In the genomic region with DNA sequence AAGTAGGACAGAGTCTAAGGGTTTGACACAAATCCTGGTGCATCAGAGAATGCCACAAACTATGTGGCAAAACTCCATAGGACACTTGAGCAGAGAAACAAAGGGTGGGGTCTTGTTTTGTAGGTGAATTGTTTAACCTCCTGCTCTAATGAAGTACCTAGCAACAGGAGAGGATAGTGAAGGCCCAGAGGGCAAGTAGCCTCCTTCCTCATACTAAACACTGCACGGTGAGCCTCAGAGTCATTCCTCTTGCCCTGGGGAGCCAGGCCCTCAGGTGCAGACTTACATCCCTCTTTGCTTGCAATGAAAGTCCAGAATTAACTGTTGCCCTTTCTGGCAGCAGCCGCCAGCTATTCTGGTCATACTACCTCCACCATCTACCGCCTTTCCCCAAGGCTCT, we compare ENCODE assay signal across 28 cellular contexts.
"Had no signal": no experiment of that assay in that cellular context is flagged by ENCODE, and none has a peak within 500 bp of the region (broad histone marks: within the 10 kb centered on the region; RNA-seq: fewer than 3 reads in every experiment).

No MANE protein-coding gene starts in this region.

- H3K4me3 Mint-ChIP-seq: activated CD8-positive, alpha-beta T cell treated with anti-CD3 and anti-CD28 coated beads for 36 hours; activated naive CD4-positive, alpha-beta T cell treated with anti-CD3 and anti-CD28 coated beads, Interleukin-2, amount 50 U/mL, for 24 hours; activated naive CD8-positive, alpha-beta T cell treated with anti-CD3 and anti-CD28 coated beads, Interleukin-2, amount 50 U/mL, for 24 hours; activated T-cell treated with anti-CD3 and anti-CD28 coated beads, Interleukin-2, amount 50 U/mL, for 4 hours; central memory CD8-positive, alpha-beta T cell; naive B cell; nephron progenitor cell; WTC11 had no signal

- H3K27ac ChIP-seq: esophagus muscularis mucosa, neutrophil, pancreas, prostate gland, tibial nerve had no signal

- H3K4me3 ChIP-seq: esophagus muscularis mucosa, pancreas, prostate gland, smooth muscle cell, tibial nerve had no signal

- ATAC-seq: activated CD8-positive, alpha-beta T cell treated with anti-CD3 and anti-CD28 coated beads for 36 hours; activated naive CD8-positive, alpha-beta T cell treated with anti-CD3 and anti-CD28 coated beads, Interleukin-2, amount 50 U/mL, for 24 hours; activated T-cell treated with anti-CD3 and anti-CD28 coated beads, Interleukin-2, amount 50 U/mL, for 4 hours; left cardiac atrium; left ventricle myocardium superior; pancreas; sciatic nerve; WTC11 had no signal

- H3K4me1 ChIP-seq: esophagus muscularis mucosa, pancreas, prostate gland had no signal

- H3K27me3 ChIP-seq: esophagus muscularis mucosa, neutrophil, tibial nerve had no signal

- H3K4me1 Mint-ChIP-seq: activated naive CD4-positive, alpha-beta T cell treated with anti-CD3 and anti-CD28 coated beads, Interleukin-2, amount 50 U/mL, for 24 hours; activated naive CD8-positive, alpha-beta T cell treated with anti-CD3 and anti-CD28 coated beads, Interleukin-2, amount 50 U/mL, for 24 hours; central memory CD8-positive, alpha-beta T cell; naive B cell; nephron progenitor cell had no signal

- H3K36me3 ChIP-seq: esophagus muscularis mucosa, neutrophil, pancreas, prostate gland, tibial nerve had no signal

- H3K4me2 ChIP-seq: smooth muscle cell had no signal

- DNase-seq: activated CD4-positive, alpha-beta T cell treated with anti-CD3 and anti-CD28 coated beads for 1 hour; activated CD4-positive, alpha-beta T cell treated with anti-CD3 and anti-CD28 coated beads, Interleukin-2, amount 50 U/mL, for 1 hour; activated CD8-positive, alpha-beta T cell treated with anti-CD3 and anti-CD28 coated beads for 36 hours; activated naive CD8-positive, alpha-beta T cell treated with anti-CD3 and anti-CD28 coated beads, Interleukin-2, amount 50 U/mL, for 24 hours; activated T-cell treated with anti-CD3 and anti-CD28 coated beads, Interleukin-2, amount 50 U/mL, for 4 hours; amygdala; dermis blood vessel endothelial cell; effector CD4-positive, alpha-beta T cell; left cardiac atrium; left ventricle myocardium superior; naive B cell; nephron progenitor cell; pancreas; retina; stimulated activated CD4-positive, alpha-beta T cell treated with anti-CD3 and anti-CD28 coated beads, Interleukin-1b, Interleukin-23, amount 100 ng/mL, for 48 hours; stimulated activated CD4-positive, alpha-beta T cell treated with anti-CD3 and anti-CD28 coated beads, Interleukin-4, amount 100 ng/mL, for 4 hours; stimulated activated naive CD4-positive, alpha-beta T cell; T-helper 2 cell had no signal

- H3K36me3 Mint-ChIP-seq: activated naive CD4-positive, alpha-beta T cell treated with anti-CD3 and anti-CD28 coated beads, Interleukin-2, amount 50 U/mL, for 24 hours; naive B cell had no signal

- H3K9me3 ChIP-seq: esophagus muscularis mucosa, neutrophil, pancreas, prostate gland, tibial nerve had no signal

- H3K27ac Mint-ChIP-seq: activated CD8-positive, alpha-beta T cell treated with anti-CD3 and anti-CD28 coated beads for 36 hours; activated naive CD4-positive, alpha-beta T cell treated with anti-CD3 and anti-CD28 coated beads, Interleukin-2, amount 50 U/mL, for 24 hours; activated naive CD8-positive, alpha-beta T cell treated with anti-CD3 and anti-CD28 coated beads, Interleukin-2, amount 50 U/mL, for 24 hours; activated T-helper 2 cell treated with anti-CD3 and anti-CD28 coated beads, Interferon-gamma antibody, Interleukin-2, Interleukin-4, amounts not matched to agents 10 μg/mL and 5 μg/mL and 100 μg/mL, durations not matched to agents 14 hours and 24 hours and 36 hours; naive B cell; nephron progenitor cell; WTC11 had no signal

- H3K9me3 Mint-ChIP-seq: activated CD8-positive, alpha-beta T cell treated with anti-CD3 and anti-CD28 coated beads for 36 hours; activated naive CD4-positive, alpha-beta T cell treated with anti-CD3 and anti-CD28 coated beads, Interleukin-2, amount 50 U/mL, for 24 hours; activated T-cell treated with anti-CD3 and anti-CD28 coated beads, Interleukin-2, amount 50 U/mL, for 4 hours had no signal
